In genomic region chr14:65485516-65485915, GRCh38 we compare ENCODE assay signal across 17 cellular contexts.
"Had no signal": no experiment of that assay in that cellular context is flagged by ENCODE, and none has a peak within 500 bp of the region (broad histone marks: within the 10 kb centered on the region; RNA-seq: fewer than 3 reads in every experiment).

No MANE protein-coding gene starts in this region.

- H2AFZ ChIP-seq: hepatocyte had no signal

- H3K27me3 ChIP-seq: hepatocyte, left lung, thyroid gland had no signal

- H3K36me3 ChIP-seq: left lung, thyroid gland had no signal

- H3K4me2 ChIP-seq: hepatocyte had no signal

- H3K9me3 ChIP-seq: left lung, thyroid gland had no signal

- H3K4me1 ChIP-seq: left lung had no signal

- DNase-seq: activated CD4-positive, alpha-beta T cell treated with anti-CD3 and anti-CD28 coated beads, Interleukin-2, amount 50 U/mL, for 48 hours; activated naive CD4-positive, alpha-beta T cell treated with anti-CD3 and anti-CD28 coated beads for 36 hours; caudate nucleus; effector memory CD8-positive, alpha-beta T cell; erythroblast; kidney; left lung; mammary epithelial cell; naive thymus-derived CD8-positive, alpha-beta T cell; nucleus accumbens; T-helper 1 cell; T1000; thyroid gland had no signal

- ATAC-seq: effector memory CD8-positive, alpha-beta T cell; left lung; naive thymus-derived CD8-positive, alpha-beta T cell; SK-N-SH treated with all-trans-retinoic acid at 6 μM for 48 hours; stimulated activated effector memory CD8-positive, alpha-beta T cell treated with anti-CD3 and anti-CD28 coated beads, Interleukin-12 subunit alpha, Interleukin-12 subunit beta, amount 100 ng/mL, for 72 hours had no signal

- H3K27ac ChIP-seq: coronary artery, hepatocyte, left lung, thyroid gland had no signal

- H3K4me3 ChIP-seq: coronary artery, hepatocyte, left lung, thyroid gland had no signal
